8 cellular contexts compared by ENCODE assay signal in the genomic region with DNA sequence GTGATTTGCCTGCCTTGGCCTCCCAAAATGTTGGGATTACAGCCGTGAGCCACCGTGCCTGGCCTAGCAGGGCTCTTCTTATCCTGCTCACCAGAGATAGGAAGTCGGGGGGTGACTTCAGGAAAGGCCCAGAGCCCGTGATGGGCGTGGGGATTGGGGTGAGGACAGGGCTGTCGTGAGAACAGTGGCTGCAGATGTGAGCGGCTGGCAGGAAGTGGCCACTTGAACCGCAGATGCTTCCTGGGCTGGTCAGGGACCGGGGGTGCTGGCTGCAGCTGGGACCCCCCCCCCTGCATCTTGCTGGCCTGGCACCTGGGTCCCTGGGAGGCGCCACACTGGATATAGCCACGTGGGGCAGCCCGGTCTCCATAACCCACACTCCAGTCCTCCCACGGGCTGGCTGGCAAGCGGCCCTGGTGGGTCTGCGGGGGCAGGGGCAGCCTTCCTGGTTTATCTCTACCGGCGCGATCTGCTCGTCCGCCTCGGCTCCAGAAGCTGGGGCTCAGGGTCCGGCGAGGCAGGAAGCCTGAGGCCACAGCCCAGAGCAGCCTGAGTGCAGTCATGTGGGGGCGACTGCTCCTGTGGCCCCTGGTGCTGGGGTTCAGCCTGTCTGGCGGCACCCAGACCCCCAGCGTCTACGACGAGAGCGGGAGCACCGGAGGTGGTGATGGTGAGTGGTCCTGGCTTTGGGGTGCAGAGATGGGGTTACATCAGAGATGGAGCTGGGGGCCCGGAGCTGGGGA. TPM values are rescaled to one million over a fixed set of nuclear protein-coding genes. Genes with fewer than 3 reads are reported as not detected.
DNase-seq lines count a peak whose midpoint lies in the region; ATAC-seq and TF ChIP-seq lines count a peak whose summit lies in the region.

A gene (plus strand): TSS at position 371 of the 743 bp plus-strand sequence. CDS start 191 bp downstream, at position 562.

- no peaks in the 10 kb centered on the region for H3K9me3 ChIP-seq in parathyroid adenoma (ENCODE audit: control insufficient read depth, low read length)
- no peaks in the 10 kb centered on the region for H3K9me3 ChIP-seq in WERI-Rb-1 (ENCODE audit: severe bottlenecking)

- H3K4me3 ChIP-seq in HL-60 (replicated peaks; ENCODE audit: insufficient read depth, low read length) (no peak within 1 kb of the TSS), coronary artery (peak within 1 kb of the TSS; percentile 41), parathyroid adenoma (ENCODE audit: low read depth, low read length) (no peak within 1 kb of the TSS), WERI-Rb-1 (ENCODE audit: low read depth, low read length) (no peak within 1 kb of the TSS)

- H3K27ac ChIP-seq in HL-60 (replicated peaks) (no peak within 1 kb of the TSS), coronary artery (peak within 1 kb of the TSS in 1 of 2 donors; percentile 49), parathyroid adenoma (peak within 1 kb of the TSS; percentile 73), WERI-Rb-1 (no peak within 1 kb of the TSS), foreskin keratinocyte (no peak within 1 kb of the TSS)

- H3K79me2 ChIP-seq in parathyroid adenoma, result no peaks in the 10 kb centered on the region

- H3K27me3 ChIP-seq in HL-60 (ENCODE audit: insufficient read depth, poor library complexity, severe bottlenecking), result no peaks in the 10 kb centered on the region
- no peaks in the 10 kb centered on the region for H3K27me3 ChIP-seq in parathyroid adenoma (ENCODE audit: control insufficient read depth, insufficient read depth, low read length)
- no peaks in the 10 kb centered on the region for H3K27me3 ChIP-seq in WERI-Rb-1 (ENCODE audit: insufficient read depth, low read depth, severe bottlenecking)
- H3K27me3 ChIP-seq in foreskin keratinocyte, result no peaks in the 10 kb centered on the region

- DNase-seq in GM10266 (ENCODE audit: extremely low spot score) (peak; percentile 81), HL-60 (ENCODE audit: low read depth in 1 of 2, low spot score in 1 of 2) (peak; percentile 47 to 71), coronary artery (ENCODE audit: low spot score) (no peak), NCI-H146 (lab: John Stamatoyannopoulos, UW) (no peak), WERI-Rb-1 (no peak), foreskin keratinocyte (no peak)

- H3K4me2 ChIP-seq in parathyroid adenoma (ENCODE audit: low read length), result no peak within 1 kb of the TSS

- H3K36me3 ChIP-seq in parathyroid adenoma (ENCODE audit: control insufficient read depth, insufficient read depth, low read length) (no peaks in the 10 kb centered on the region), WERI-Rb-1 (no peaks in the 10 kb centered on the region)

- no peak within 1 kb of the TSS for H3K9ac ChIP-seq in parathyroid adenoma

- TF ChIP-seq CTCF in GM10266 (IDR thresholded peaks at IDR 0.05; ENCODE audit: control insufficient read depth, insufficient read depth, low read depth, missing control alignments) (no peak), HL-60 (IDR thresholded peaks at IDR 0.05; ENCODE audit: insufficient read depth, low read length) (no peak), coronary artery (IDR thresholded peaks at IDR 0.05) (no peak), parathyroid adenoma (IDR thresholded peaks at IDR 0.05) (no peak), WERI-Rb-1 (IDR thresholded peaks at IDR 0.05; ENCODE audit: low read depth, low read length) (no peak), foreskin keratinocyte (conservative IDR thresholded peaks at IDR 0.05) (no peak)

- no peak within 1 kb of the TSS for H2AFZ ChIP-seq in parathyroid adenoma

- no peaks in the 10 kb centered on the region for H3K4me1 ChIP-seq in parathyroid adenoma
- no peaks in the 10 kb centered on the region for H3K4me1 ChIP-seq in foreskin keratinocyte

- ATAC-seq in HG03025 (IDR thresholded peaks at IDR 0.05; ENCODE audit: low FRiP score, unreplicated experiment) (no peak), foreskin keratinocyte (no peak)

RNA-seq across cellular contexts. Expression of the gene that starts here (rescaled TPM):
- total RNA-seq in foreskin keratinocyte, result not detected in 2 replicates
- polyA plus RNA-seq in foreskin keratinocyte, result not detected in 2 replicates

Comparison
In these comparisons a context has a peak if more than half of its experiments do, and no peak if none do; other contexts are left out.
1. DNase-seq: peak in GM10266 (single experiment) and HL-60 (2 of 2); none in coronary artery (single experiment), NCI-H146 (single experiment), WERI-Rb-1 (single experiment) and foreskin keratinocyte (0 of 2).